ENCODE assay signal across 18 cellular contexts in the genomic region with DNA sequence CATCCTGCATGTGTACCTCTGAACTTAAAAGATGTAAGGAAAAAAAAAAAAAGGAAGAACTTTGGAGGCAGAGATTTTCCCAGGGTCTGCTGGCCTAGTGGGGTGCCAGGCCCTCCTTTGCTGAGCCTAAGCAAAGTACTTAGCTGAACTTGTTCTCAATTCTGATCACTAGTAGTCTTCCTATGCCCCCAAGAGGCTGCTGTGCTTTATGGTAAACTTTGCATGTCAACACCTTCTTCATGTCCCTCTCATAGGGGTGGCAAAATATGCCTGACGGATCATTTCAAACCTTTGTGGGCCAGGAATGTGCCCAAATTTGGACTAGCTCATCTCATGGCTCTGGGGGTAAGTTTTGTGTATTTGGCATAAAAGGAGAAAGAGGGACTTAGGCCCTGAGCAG. TPM values are rescaled to one million over a fixed set of nuclear protein-coding genes. Genes with fewer than 3 reads are reported as not detected.
DNase-seq lines count a peak whose midpoint lies in the region; ATAC-seq and TF ChIP-seq lines count a peak whose summit lies in the region.
"Had no signal": no experiment of that assay in that cellular context is flagged by ENCODE, and none has a peak within 500 bp of the region (broad histone marks: within the 10 kb centered on the region; RNA-seq: fewer than 3 reads in every experiment).

No MANE protein-coding gene starts in this region.

- H3K79me2 ChIP-seq in MM.1S (ENCODE audit: low read length) = peaks cover 40% of the 10 kb centered on the region

- H3K27ac Mint-ChIP-seq in activated CD8-positive, alpha-beta memory T cell treated with anti-CD3 and anti-CD28 coated beads, Interleukin-2, amount 10 ng/mL, durations not matched to agents 7 days and 5 days = peak overlapping the region; percentile 82
- H3K27ac Mint-ChIP-seq in chondrocyte (ENCODE audit: unreplicated experiment) (peak overlapping the region; percentile 14), osteocyte (ENCODE audit: unreplicated experiment) (peak overlapping the region; percentile 91)

- H3K4me3 ChIP-seq in MM.1S (ENCODE audit: low read length) = no peak overlapping the region
- H3K4me3 ChIP-seq in SJCRH30 = no peak overlapping the region
- H3K4me3 ChIP-seq: MG63, thyroid gland had no signal

- H3K36me3 ChIP-seq in MM.1S (replicated peaks; ENCODE audit: insufficient read depth, low read length) = peaks cover 5% of the 10 kb centered on the region; the same call in 1 of the 2 replicates
- no peaks in the 10 kb centered on the region for H3K36me3 ChIP-seq in SJCRH30

- H3K4me1 ChIP-seq in MM.1S (ENCODE audit: low read length) = peaks cover 34% of the 10 kb centered on the region
- H3K4me1 ChIP-seq in SJCRH30 = no peaks in the 10 kb centered on the region; the same call in 1 of the 2 replicates

- TF ChIP-seq CTCF in MM.1S (IDR thresholded peaks at IDR 0.05; ENCODE audit: low read length) = no peak
- no peak for TF ChIP-seq CTCF in chondrocyte (IDR thresholded peaks at IDR 0.05)
- no peak for TF ChIP-seq CTCF in osteocyte (IDR thresholded peaks at IDR 0.05)

- no peaks in the 10 kb centered on the region for H3K9me3 ChIP-seq in MM.1S (replicated peaks; ENCODE audit: insufficient read depth, low read length)
- H3K9me3 ChIP-seq in SJCRH30 (replicated peaks) = no peaks in the 10 kb centered on the region
- H3K9me3 ChIP-seq: MG63, thyroid gland had no signal

- no peak overlapping the region for H3K9ac ChIP-seq in MM.1S (ENCODE audit: low read length)

- no peak overlapping the region for H3K4me3 Mint-ChIP-seq in activated CD8-positive, alpha-beta memory T cell treated with anti-CD3 and anti-CD28 coated beads, Interleukin-2, amount 10 ng/mL, durations not matched to agents 7 days and 5 days
- H3K4me3 Mint-ChIP-seq in chondrocyte (ENCODE audit: unreplicated experiment) (no peak overlapping the region), osteocyte (ENCODE audit: unreplicated experiment) (no peak overlapping the region)

- no peak for DNase-seq in activated CD8-positive, alpha-beta memory T cell treated with anti-CD3 and anti-CD28 coated beads, Interleukin-2, amount 10 ng/mL, durations not matched to agents 7 days and 5 days
- no peak for DNase-seq in activated CD8-positive, alpha-beta memory T cell treated with anti-CD3 and anti-CD28 coated beads for 24 hours
- DNase-seq in MM.1S = no peak
- DNase-seq in chondrocyte (ENCODE audit: low spot score) = no peak
- no peak for DNase-seq in osteocyte (ENCODE audit: extremely low spot score, unreplicated experiment)
- DNase-seq in NCI-H1694 (lab: John Stamatoyannopoulos, UW) = no peak
- DNase-seq in SJCRH30 = no peak
- DNase-seq in SIG-M5 (lab: John Stamatoyannopoulos, UW) = no peak
- DNase-seq: activated CD4-positive, alpha-beta T cell treated with anti-CD3 and anti-CD28 coated beads, Interleukin-2, amount 50 U/mL, for 1 hour; activated effector memory CD4-positive, alpha-beta T cell treated with anti-CD3 and anti-CD28 coated beads, Interleukin-2, amount 50 U/mL, for 16 hours; effector CD4-positive, alpha-beta T cell; left ventricle myocardium superior; MG63; NCI-H2107; NCI-H748 treated with DMSO at 0.1 percent for 48 hours; right cardiac atrium; SW 1271; thyroid gland had no signal

- peaks cover 22% of the 10 kb centered on the region for H3F3A ChIP-seq in MM.1S (ENCODE audit: insufficient read depth, low read length)

- H3K4me1 Mint-ChIP-seq in activated CD8-positive, alpha-beta memory T cell treated with anti-CD3 and anti-CD28 coated beads, Interleukin-2, amount 10 ng/mL, durations not matched to agents 7 days and 5 days = peaks cover 45% of the 10 kb centered on the region
- H3K4me1 Mint-ChIP-seq in chondrocyte (ENCODE audit: low read depth) (peaks cover 48% of the 10 kb centered on the region), osteocyte (ENCODE audit: unreplicated experiment) (peaks cover 38% of the 10 kb centered on the region)

- CTCF ChIA-PET in activated CD8-positive, alpha-beta memory T cell treated with anti-CD3 and anti-CD28 coated beads, Interleukin-2, amount 10 ng/mL, durations not matched to agents 7 days and 5 days (lab: Charles Lee) = interaction anchor here (0.9 to 5.8 kb wide), 4 partner anchors 8 to 88 kb away, joined by 3 to 41 read pairs (median 4); a partner anchor contains a TSS

- H3K27me3 ChIP-seq in MM.1S (replicated peaks; ENCODE audit: insufficient read depth, low read length) = no peaks in the 10 kb centered on the region
- H3K27me3 ChIP-seq in SJCRH30 = no peaks in the 10 kb centered on the region
- H3K27me3 ChIP-seq: MG63, thyroid gland had no signal

- no peak for ATAC-seq in activated CD8-positive, alpha-beta memory T cell treated with anti-CD3 and anti-CD28 coated beads, Interleukin-2, amount 10 ng/mL, durations not matched to agents 7 days and 5 days
- ATAC-seq: left ventricle myocardium superior, right cardiac atrium had no signal

- no peak overlapping the region for H2AFZ ChIP-seq in MM.1S (ENCODE audit: low read length)

- H3K9me2 ChIP-seq in MM.1S (replicated peaks; ENCODE audit: insufficient read depth, low read length) = no peaks in the 10 kb centered on the region

- H4K20me1 ChIP-seq in MM.1S (ENCODE audit: insufficient read depth, low read length) = no peaks in the 10 kb centered on the region

- H3K27me3 Mint-ChIP-seq in activated CD8-positive, alpha-beta memory T cell treated with anti-CD3 and anti-CD28 coated beads, Interleukin-2, amount 10 ng/mL, durations not matched to agents 7 days and 5 days = no peaks in the 10 kb centered on the region
- no peaks in the 10 kb centered on the region for H3K27me3 Mint-ChIP-seq in chondrocyte (ENCODE audit: low read depth)
- H3K27me3 Mint-ChIP-seq in osteocyte (ENCODE audit: unreplicated experiment) = no peaks in the 10 kb centered on the region

- peak overlapping the region; percentile 46; the same call in 1 of the 2 replicates for H3K27ac ChIP-seq in MM.1S (ENCODE audit: low read length)
- no peak overlapping the region for H3K27ac ChIP-seq in SJCRH30

- H3K9me3 Mint-ChIP-seq in activated CD8-positive, alpha-beta memory T cell treated with anti-CD3 and anti-CD28 coated beads, Interleukin-2, amount 10 ng/mL, durations not matched to agents 7 days and 5 days (ENCODE audit: low read depth) = no peaks in the 10 kb centered on the region
- H3K9me3 Mint-ChIP-seq in chondrocyte (ENCODE audit: low read depth) (no peaks in the 10 kb centered on the region), osteocyte (ENCODE audit: unreplicated experiment) (no peaks in the 10 kb centered on the region)

- H3K4me2 ChIP-seq in MM.1S (ENCODE audit: low read depth, low read length) = no peak overlapping the region

- peaks cover 24% of the 10 kb centered on the region for H3K36me3 Mint-ChIP-seq in activated CD8-positive, alpha-beta memory T cell treated with anti-CD3 and anti-CD28 coated beads, Interleukin-2, amount 10 ng/mL, durations not matched to agents 7 days and 5 days
- H3K36me3 Mint-ChIP-seq in chondrocyte (ENCODE audit: low read depth) (peaks cover 8% of the 10 kb centered on the region), osteocyte (ENCODE audit: unreplicated experiment) (peaks cover 15% of the 10 kb centered on the region)

RNA-seq across cellular contexts. Expression of a gene that starts 1.4 kb away (rescaled TPM):
- 10 to 100 TPM; 36.0 to 40.8 TPM for total RNA-seq in activated CD8-positive, alpha-beta memory T cell treated with anti-CD3 and anti-CD28 coated beads, Interleukin-2, amount 10 ng/mL, durations not matched to agents 7 days and 5 days
- total RNA-seq in chondrocyte (15.7 to 24.8 TPM (median 16.0 TPM) in 3 replicates), osteocyte (25.5 and 27.5 TPM in 2 replicates)
- 16.0 and 17.6 TPM in 2 replicates for total RNA-seq in SJCRH30 (2014; rRNA removed; shearing (Covaris generic))

RNA-seq across cellular contexts. Expression of a gene that starts 4.1 kb away (rescaled TPM):
- total RNA-seq in activated CD8-positive, alpha-beta memory T cell treated with anti-CD3 and anti-CD28 coated beads, Interleukin-2, amount 10 ng/mL, durations not matched to agents 7 days and 5 days = 10 to 100 TPM; 90.7 to 98.4 TPM
- 84.2 to 95.6 TPM (median 89.4 TPM) in 3 replicates for total RNA-seq in chondrocyte
- total RNA-seq in osteocyte = 98.2 and 100 TPM in 2 replicates
- 51.6 and 53.0 TPM in 2 replicates for total RNA-seq in SJCRH30 (2014; rRNA removed; shearing (Covaris generic))

RNA-seq across cellular contexts. Expression of a gene that starts 8.4 kb away (rescaled TPM):
- total RNA-seq in activated CD8-positive, alpha-beta memory T cell treated with anti-CD3 and anti-CD28 coated beads, Interleukin-2, amount 10 ng/mL, durations not matched to agents 7 days and 5 days = 10 to 100 TPM; 34.5 to 43.9 TPM
- total RNA-seq in chondrocyte (21.6 to 38.8 TPM (median 25.6 TPM) in 3 replicates), osteocyte (37.1 and 37.9 TPM in 2 replicates)
- 11.1 and 13.5 TPM in 2 replicates for total RNA-seq in SJCRH30 (2014; rRNA removed; shearing (Covaris generic))

RNA-seq across cellular contexts. Expression of a gene that starts 19.4 kb away (rescaled TPM):
- 10 to 100 TPM; 47.0 to 53.5 TPM for total RNA-seq in activated CD8-positive, alpha-beta memory T cell treated with anti-CD3 and anti-CD28 coated beads, Interleukin-2, amount 10 ng/mL, durations not matched to agents 7 days and 5 days
- total RNA-seq in chondrocyte (22.4 to 23.7 TPM (median 23.0 TPM) in 3 replicates), osteocyte (21.7 and 24.3 TPM in 2 replicates)
- total RNA-seq in SJCRH30 (2014; rRNA removed; shearing (Covaris generic)) = 31.4 and 36.3 TPM in 2 replicates

RNA-seq across cellular contexts. Expression of a gene that starts 25.4 kb away (rescaled TPM):
- 10 to 100 TPM; 37.1 to 40.6 TPM for total RNA-seq in activated CD8-positive, alpha-beta memory T cell treated with anti-CD3 and anti-CD28 coated beads, Interleukin-2, amount 10 ng/mL, durations not matched to agents 7 days and 5 days
- total RNA-seq in chondrocyte = 34.7 to 38.3 TPM (median 36.7 TPM) in 3 replicates
- 40.8 and 43.1 TPM in 2 replicates for total RNA-seq in osteocyte
- total RNA-seq in SJCRH30 (2014; rRNA removed; shearing (Covaris generic)) = 19.4 and 24.1 TPM in 2 replicates

Comparison
In these comparisons a context has a peak if more than half of its experiments do, and no peak if none do; other contexts are left out.
1. H3K27ac Mint-ChIP-seq: peak in every context shown above with its lines; median percentile 91 in osteocyte; 82 in activated CD8-positive, alpha-beta memory T cell treated with anti-CD3 and anti-CD28 coated beads, Interleukin-2, amount 10 ng/mL, durations not matched to agents 7 days and 5 days; 14 in chondrocyte.